ENCODE assay signal across 20 cellular contexts in the genomic region with DNA sequence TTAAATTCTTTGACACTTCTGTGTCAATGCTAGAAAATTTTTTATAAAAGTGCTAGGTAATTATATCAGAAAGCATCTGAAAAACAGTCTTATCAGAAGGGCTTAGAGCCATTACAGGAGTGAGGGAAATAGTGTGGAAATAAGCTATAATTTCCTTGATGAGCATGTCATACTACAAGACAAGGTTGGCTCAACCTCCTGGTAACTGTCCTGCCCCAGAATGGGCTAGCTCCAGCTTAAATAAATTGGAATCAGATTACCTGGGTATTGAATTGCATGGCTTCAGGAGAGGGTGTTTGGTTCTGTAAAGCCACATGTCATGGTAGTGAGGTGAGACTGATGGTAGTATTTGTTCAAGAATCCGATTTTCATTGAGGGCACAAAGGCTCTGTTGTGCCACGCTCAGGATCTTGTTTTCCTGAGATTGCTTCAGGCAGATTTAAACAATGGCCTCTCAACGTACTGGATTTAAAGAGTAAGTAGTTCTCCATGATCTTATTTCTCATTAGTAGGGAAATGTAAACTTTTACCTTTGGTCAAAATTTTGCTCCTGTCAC.
"Had no signal": no experiment of that assay in that cellular context is flagged by ENCODE, and none has a peak within 500 bp of the region (broad histone marks: within the 10 kb centered on the region; RNA-seq: fewer than 3 reads in every experiment).

No MANE protein-coding gene starts in this region.

- H3K36me3 ChIP-seq: cardiac muscle cell, esophagus squamous epithelium, left lung, neutrophil, tibial nerve, vagina had no signal

- H3K27me3 ChIP-seq: cardiac muscle cell, dorsolateral prefrontal cortex, esophagus squamous epithelium, left lung, neutrophil, tibial nerve, vagina had no signal

- DNase-seq: activated B cell treated with CpG ODN at 0.5 μM for 24 hours; activated CD4-positive, alpha-beta T cell treated with anti-CD3 and anti-CD28 coated beads for 48 hours; activated CD8-positive, alpha-beta T cell treated with anti-CD3 and anti-CD28 coated beads for 36 hours; activated effector memory CD4-positive, alpha-beta T cell treated with Interleukin-2 at 50 U/mL for 16 hours; activated naive CD4-positive, alpha-beta T cell treated with anti-CD3 and anti-CD28 coated beads, Interleukin-2, amount 50 U/mL, for 16 hours; activated T-cell treated with anti-CD3 and anti-CD28 coated beads, Interleukin-2, amount 50 U/mL, for 4 hours; dorsolateral prefrontal cortex; esophagus squamous epithelium; hypothalamus; kidney; left lung; natural killer cell; posterior cingulate gyrus; retina; stimulated activated CD4-positive, alpha-beta T cell treated with anti-CD3 and anti-CD28 coated beads, Interleukin-4, amount 100 ng/mL, for 1 hour; stimulated activated naive B cell treated with anti-CD40 and anti-IgM and Interleukin-4, amounts not matched to agents 10 μg/mL and 1 μg/mL and 100 μg/mL, for 72 hours had no signal

- H3K27ac ChIP-seq: cardiac muscle cell, dorsolateral prefrontal cortex, esophagus squamous epithelium, left lung, neutrophil, tibial nerve, vagina had no signal

- H3K4me3 ChIP-seq: cardiac muscle cell, dorsolateral prefrontal cortex, esophagus squamous epithelium, left lung, tibial nerve, vagina had no signal

- ATAC-seq: activated CD8-positive, alpha-beta T cell treated with anti-CD3 and anti-CD28 coated beads for 36 hours; activated T-cell treated with anti-CD3 and anti-CD28 coated beads, Interleukin-2, amount 50 U/mL, for 4 hours; left lung; natural killer cell; stimulated activated naive B cell treated with anti-CD40 and anti-IgM and Interleukin-4, amounts not matched to agents 10 μg/mL and 1 μg/mL and 100 μg/mL, for 72 hours had no signal

- H3K9me3 ChIP-seq: left lung, neutrophil, vagina had no signal
